Comparison of ENCODE assay signal across 10 cellular contexts in genomic region chr1:53593758-53594380, GRCh38.
DNase-seq lines count a peak whose midpoint lies in the region; ATAC-seq and TF ChIP-seq lines count a peak whose summit lies in the region.
"Had no signal": no experiment of that assay in that cellular context is flagged by ENCODE, and none has a peak within 500 bp of the region (broad histone marks: within the 10 kb centered on the region; RNA-seq: fewer than 3 reads in every experiment).

No MANE protein-coding gene starts in this region.

- intact Hi-C loops in mucosa of descending colon (cut with DNase I, micrococcal nuclease): loop anchor here in 1 of 2 donors (5.0 kb wide), 1 partner anchor 107 kb away; no protein-coding TSS in a partner anchor

- no peaks in the 10 kb centered on the region for H3K36me3 ChIP-seq in mucosa of descending colon (ENCODE audit: low read depth)
- no peaks in the 10 kb centered on the region for H3K36me3 ChIP-seq in MG63

- H3K4me1 ChIP-seq in mucosa of descending colon (ENCODE audit: low read depth): no peaks in the 10 kb centered on the region

- no peaks in the 10 kb centered on the region for H3K9me3 ChIP-seq in mucosa of descending colon
- H3K9me3 ChIP-seq in MG63: no peaks in the 10 kb centered on the region

- TF ChIP-seq CTCF in epithelial cell of proximal tubule (conservative IDR thresholded peaks at IDR 0.05; ENCODE audit: low read depth, low read length) (peak; percentile 30), mucosa of descending colon (IDR thresholded peaks at IDR 0.05) (no peak)

- ATAC-seq in mucosa of descending colon (peak; percentile 74), HG03135 (IDR thresholded peaks at IDR 0.05; ENCODE audit: unreplicated experiment) (no peak), GM19397 (IDR thresholded peaks at IDR 0.05; ENCODE audit: unreplicated experiment) (no peak)
- ATAC-seq: activated CD8-positive, alpha-beta memory T cell treated with anti-CD3 and anti-CD28 coated beads, Interleukin-2, amount 10 ng/mL, durations not matched to agents 7 days and 5 days had no signal

- H3K27me3 ChIP-seq in MG63: no peaks in the 10 kb centered on the region

- no peak overlapping the region for H3K4me3 ChIP-seq in epithelial cell of proximal tubule (ENCODE audit: low read depth, low read length)
- no peak overlapping the region for H3K4me3 ChIP-seq in mucosa of descending colon
- H3K4me3 ChIP-seq in MG63: no peak overlapping the region

- peak; percentile 91 for DNase-seq in DMS53 (lab: John Stamatoyannopoulos, UW)
- DNase-seq in NCI-H1092 treated with DMSO at 0.1 percent for 48 hours (lab: John Stamatoyannopoulos, UW): peak; percentile 5
- no peak for DNase-seq in epithelial cell of proximal tubule (ENCODE audit: low read depth)
- DNase-seq in mucosa of descending colon: peak in 2 of 3 donors; percentile 44 to 52
- no peak for DNase-seq in stimulated activated CD4-positive, alpha-beta T cell treated with anti-CD3 and anti-CD28 coated beads, Interleukin-4, amount 100 ng/mL, for 1 hour
- DNase-seq in MG63: no peak
- DNase-seq: activated CD8-positive, alpha-beta memory T cell treated with anti-CD3 and anti-CD28 coated beads, Interleukin-2, amount 10 ng/mL, durations not matched to agents 7 days and 5 days; nucleus accumbens had no signal

Comparison
In these comparisons a context has a peak if more than half of its experiments do, and no peak if none do; other contexts are left out.
1. DNase-seq: peak in DMS53 (single experiment), NCI-H1092 treated with DMSO at 0.1 percent for 48 hours (single experiment) and mucosa of descending colon (2 of 3); none in epithelial cell of proximal tubule (single experiment), stimulated activated CD4-positive, alpha-beta T cell treated with anti-CD3 and anti-CD28 coated beads, Interleukin-4, amount 100 ng/mL, for 1 hour (single experiment) and MG63 (single experiment).